In genomic region chr6:54695815-54696214, GRCh38 we compare ENCODE assay signal across 14 cellular contexts.
"Had no signal": no experiment of that assay in that cellular context is flagged by ENCODE, and none has a peak within 500 bp of the region (broad histone marks: within the 10 kb centered on the region; RNA-seq: fewer than 3 reads in every experiment).

No MANE protein-coding gene starts in this region.

- H3K4me1 ChIP-seq: ascending aorta, esophagus muscularis mucosa, transverse colon had no signal

- H3K27ac ChIP-seq: ascending aorta, esophagus muscularis mucosa, right atrium auricular region, transverse colon had no signal

- H3K36me3 ChIP-seq: ascending aorta, esophagus muscularis mucosa, right atrium auricular region, transverse colon had no signal

- ATAC-seq: activated naive CD8-positive, alpha-beta T cell treated with anti-CD3 and anti-CD28 coated beads, Interleukin-2, amount 50 U/mL, for 24 hours; mucosa of descending colon; natural killer cell had no signal

- DNase-seq: activated CD4-positive, alpha-beta T cell treated with anti-CD3 and anti-CD28 coated beads, Interleukin-2, amount 10 ng/mL, durations not matched to agents 24 days and 14 days; activated naive CD4-positive, alpha-beta T cell treated with Interleukin-2 at 50 U/mL for 16 hours; activated naive CD8-positive, alpha-beta T cell treated with anti-CD3 and anti-CD28 coated beads, Interleukin-2, amount 50 U/mL, for 24 hours; immature natural killer cell; mucosa of descending colon; natural killer cell; nucleus accumbens; stimulated activated naive CD4-positive, alpha-beta T cell; substantia nigra; T-helper 9 cell; transverse colon had no signal

- H3K27me3 ChIP-seq: ascending aorta, esophagus muscularis mucosa, right atrium auricular region, transverse colon had no signal

- H3K9me3 ChIP-seq: ascending aorta, esophagus muscularis mucosa, mucosa of descending colon, right atrium auricular region, transverse colon had no signal

- H3K4me3 ChIP-seq: ascending aorta, esophagus muscularis mucosa, mucosa of descending colon, right atrium auricular region, transverse colon had no signal
